In the genomic region with DNA sequence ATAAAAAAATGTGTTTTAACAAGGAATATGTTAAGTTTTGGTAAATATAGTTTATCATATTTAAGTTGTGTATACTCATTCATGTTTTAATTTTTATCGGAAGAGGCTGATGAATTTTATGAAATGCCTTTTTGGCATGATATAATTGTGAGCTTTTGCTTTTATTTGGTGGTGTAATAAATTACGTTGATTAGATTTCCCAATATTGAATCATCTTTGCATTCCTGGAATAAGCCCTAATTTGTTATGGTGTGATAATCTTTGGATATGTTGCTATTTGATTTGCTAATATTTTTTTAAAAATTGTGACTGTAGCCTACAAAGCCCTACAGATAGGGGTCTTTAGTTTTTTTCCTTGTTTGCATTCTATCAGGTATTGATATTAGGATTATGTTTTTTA, we compare ENCODE assay signal across 18 cellular contexts.
A peak's percentile ranks its signal among the peaks of the same experiment; 100 is the strongest.
DNase-seq lines count a peak whose midpoint lies in the region; ATAC-seq, FAIRE-seq and TF ChIP-seq lines count a peak whose summit lies in the region.
"Had no signal": no experiment of that assay in that cellular context is flagged by ENCODE, and none has a peak within 500 bp of the region (broad histone marks: within the 10 kb centered on the region; RNA-seq: fewer than 3 reads in every experiment).

No MANE protein-coding gene starts in this region.

- BruUV-seq in mammary epithelial cell (replicated peaks; lab: Mats Ljungman, UMichigan), result no TSS peak

- POLR2A ChIA-PET in CD8-positive, alpha-beta T cell (lab: Charles Lee), result no interaction called here

- H3K36me3 ChIP-seq in mammary epithelial cell (ENCODE audit: insufficient read depth, low read length) (no peaks in the 10 kb centered on the region), keratinocyte (ENCODE audit: control insufficient read depth in 2 of 2, extremely low read depth in 1 of 2, insufficient read depth in 2 of 2, low read length in 2 of 2) (no peaks in the 10 kb centered on the region)
- no peaks in the 10 kb centered on the region for H3K36me3 ChIP-seq in CD8-positive, alpha-beta T cell (ENCODE audit: insufficient read depth, low read length)
- H3K36me3 ChIP-seq: Peyer's patch had no signal

- H3K4me3 ChIP-seq in mammary epithelial cell (replicated peaks in 1 of 3; ENCODE audit: insufficient read depth in 1 of 3, low read depth in 2 of 3, low read length in 3 of 3) (no peak overlapping the region), keratinocyte (ENCODE audit: control insufficient read depth in 2 of 3, extremely low read depth in 1 of 3, insufficient read depth in 2 of 3, low read depth in 1 of 3, low read length in 3 of 3) (no peak overlapping the region)
- H3K4me3 ChIP-seq in CD8-positive, alpha-beta T cell (ENCODE audit: low read depth, low read length), result no peak overlapping the region
- H3K4me3 ChIP-seq: BLaER1, Peyer's patch had no signal

- H3K9me3 Mint-ChIP-seq in CD8-positive, alpha-beta T cell, result no peaks in the 10 kb centered on the region

- H3K9ac ChIP-seq in mammary epithelial cell (ENCODE audit: insufficient read depth, low read length) (no peak overlapping the region), keratinocyte (ENCODE audit: control insufficient read depth, extremely low read depth, insufficient read depth, low read length) (peak overlapping the region; percentile 12)
- H3K9ac ChIP-seq: BLaER1 had no signal

- no peaks in the 10 kb centered on the region for H3K9me1 ChIP-seq in keratinocyte (ENCODE audit: control insufficient read depth, extremely low read depth, insufficient read depth, low read length)

- in situ Hi-C loops in mammary epithelial cell (cut with MboI; ENCODE audit: low sequenced_read_pairs in 2 of 2), result no loop called here

- H3K27me3 ChIP-seq in mammary epithelial cell (ENCODE audit: insufficient read depth, low read length), result no peaks in the 10 kb centered on the region
- H3K27me3 ChIP-seq in keratinocyte (ENCODE audit: control insufficient read depth, extremely low read depth, insufficient read depth, low read length), result no peaks in the 10 kb centered on the region
- no peaks in the 10 kb centered on the region for H3K27me3 ChIP-seq in CD8-positive, alpha-beta T cell (ENCODE audit: insufficient read depth, low read length)
- H3K27me3 ChIP-seq: BLaER1, Peyer's patch had no signal

- H3K36me3 Mint-ChIP-seq in CD8-positive, alpha-beta T cell, result no peaks in the 10 kb centered on the region

- dilution Hi-C loops in mammary epithelial cell (cut with HindIII; ENCODE audit: low sequenced_read_pairs) (no loop called here), keratinocyte (cut with MboI; ENCODE audit: extremely low pct_ligation_motif_present, low sequenced_read_pairs) (no loop called here)

- FAIRE-seq in A204.1 (lab: Jason Lieb, UNC), result peak; percentile 30
- FAIRE-seq in keratinocyte (lab: Jason Lieb, UNC), result no peak
- FAIRE-seq: HepG2 had no signal

- no peak for TF ChIP-seq CTCF in mammary epithelial cell (conservative IDR thresholded peaks at IDR 0.05 in 1 of 2, IDR thresholded peaks at IDR 0.05 in 1 of 2; ENCODE audit: extremely low read depth in 1 of 2, insufficient read depth in 1 of 2, low read depth in 1 of 2, low read length in 2 of 2)
- no peak for TF ChIP-seq CTCF in keratinocyte (optimal IDR thresholded peaks at IDR 0.05 in 1 of 3, IDR thresholded peaks at IDR 0.05 in 1 of 3, conservative IDR thresholded peaks at IDR 0.05 in 1 of 3; ENCODE audit: extremely low read depth in 1 of 3, insufficient read depth in 2 of 3, low read length in 3 of 3)
- TF ChIP-seq CTCF in CD8-positive, alpha-beta T cell (IDR thresholded peaks at IDR 0.05), result no peak

- H3K4me1 ChIP-seq in mammary epithelial cell (ENCODE audit: insufficient read depth, low read length) (peaks cover 32% of the 10 kb centered on the region), keratinocyte (ENCODE audit: control insufficient read depth, extremely low read depth, insufficient read depth, low read length) (peaks cover 38% of the 10 kb centered on the region)
- H3K4me1 ChIP-seq in CD8-positive, alpha-beta T cell (ENCODE audit: insufficient read depth, low read length), result no peaks in the 10 kb centered on the region
- H3K4me1 ChIP-seq: Peyer's patch had no signal

- H3K27ac Mint-ChIP-seq in CD8-positive, alpha-beta T cell, result no peak overlapping the region

- H3K4me1 Mint-ChIP-seq in CD8-positive, alpha-beta T cell (ENCODE audit: low read depth), result peaks cover 32% of the 10 kb centered on the region

- intact Hi-C loops in mammary epithelial cell (cut with micrococcal nuclease) (no loop called here), cardiac septum (cut with DNase I) (no loop called here)
- intact Hi-C loops in CD8-positive, alpha-beta T cell (cut with DNase I, micrococcal nuclease), result no loop called here

- no peaks in the 10 kb centered on the region for H4K20me1 ChIP-seq in mammary epithelial cell (ENCODE audit: insufficient read depth, low read length)
- H4K20me1 ChIP-seq in keratinocyte (ENCODE audit: control insufficient read depth, extremely low read depth, insufficient read depth, low read length), result peaks cover 2% of the 10 kb centered on the region

- H3K79me2 ChIP-seq in mammary epithelial cell (ENCODE audit: insufficient read depth, low read length) (peaks cover 98% of the 10 kb centered on the region), keratinocyte (ENCODE audit: control insufficient read depth, insufficient read depth, low read length) (peaks cover 96% of the 10 kb centered on the region)

- H3K27ac ChIP-seq in mammary epithelial cell (ENCODE audit: insufficient read depth, low read depth, low read length) (peak overlapping the region; percentile 18), keratinocyte (ENCODE audit: control insufficient read depth, insufficient read depth, low read length) (peak overlapping the region; percentile 34)
- H3K27ac ChIP-seq in CD8-positive, alpha-beta T cell (ENCODE audit: low read depth, low read length), result no peak overlapping the region
- H3K27ac ChIP-seq: BLaER1, Peyer's patch had no signal

- CTCF ChIA-PET in mammary epithelial cell (lab: Charles Lee; ENCODE audit: low non-redundant PET), result interaction anchor here (0.6 kb wide), 1 partner anchor 95 kb away, joined by 3 read pairs; no protein-coding TSS in a partner anchor
- CTCF ChIA-PET in CD8-positive, alpha-beta T cell (lab: Charles Lee), result no interaction called here

- no peaks in the 10 kb centered on the region for H3K27me3 Mint-ChIP-seq in CD8-positive, alpha-beta T cell (ENCODE audit: low read depth)

- no peak overlapping the region for H2AFZ ChIP-seq in mammary epithelial cell (ENCODE audit: low read depth, low read length)
- no peak overlapping the region for H2AFZ ChIP-seq in keratinocyte (ENCODE audit: control insufficient read depth, low read length)

- H3K4me3 Mint-ChIP-seq in CD8-positive, alpha-beta T cell, result no peak overlapping the region

- H3K9me3 ChIP-seq in mammary epithelial cell (replicated peaks; ENCODE audit: insufficient read depth, low read length) (no peaks in the 10 kb centered on the region), keratinocyte (ENCODE audit: control insufficient read depth, low read depth, low read length) (no peaks in the 10 kb centered on the region)
- H3K9me3 ChIP-seq in CD8-positive, alpha-beta T cell (ENCODE audit: low read length), result no peaks in the 10 kb centered on the region
- H3K9me3 ChIP-seq: BLaER1, Peyer's patch had no signal

- WGBS in mammary epithelial cell (ENCODE audit: low coverage, missing lambda C conversion rate), result 63% methylated on average over 2 of the region's 2 CpGs

- DNase-seq in HCEC 1CT (peak; percentile 19), mammary epithelial cell (no peak), keratinocyte (ENCODE audit: low read depth, low spot score) (no peak), cardiac septum (ENCODE audit: low spot score) (no peak)
- DNase-seq in CD8-positive, alpha-beta T cell, result no peak
- no peak for DNase-seq in activated CD4-positive, CD25-positive, alpha-beta regulatory T cell treated with anti-CD3 and anti-CD28 coated beads, Interleukin-2, amount 50 U/mL, for 72 hours
- DNase-seq in NK-92 treated with Interleukin-12 subunit alpha and Interleukin-12 subunit beta, amount 100 ng/mL, for 24 hours (lab: John Stamatoyannopoulos, UW), result no peak
- DNase-seq: 8988T, DMS79, H7, KBM-7, NCI-H1105 treated with DMSO at 0.1 percent for 48 hours, NCI-H1694, Peyer's patch, Right ventricle myocardium superior had no signal

- ATAC-seq in CD8-positive, alpha-beta T cell, result no peak
- ATAC-seq: HepG2 had no signal

- H3K4me2 ChIP-seq in mammary epithelial cell (ENCODE audit: insufficient read depth, low read depth, low read length) (no peak overlapping the region), keratinocyte (ENCODE audit: control insufficient read depth, extremely low read depth, insufficient read depth, low read depth, low read length) (no peak overlapping the region)
- H3K4me2 ChIP-seq: BLaER1 had no signal
